29 cellular contexts compared by ENCODE assay signal in the genomic region with DNA sequence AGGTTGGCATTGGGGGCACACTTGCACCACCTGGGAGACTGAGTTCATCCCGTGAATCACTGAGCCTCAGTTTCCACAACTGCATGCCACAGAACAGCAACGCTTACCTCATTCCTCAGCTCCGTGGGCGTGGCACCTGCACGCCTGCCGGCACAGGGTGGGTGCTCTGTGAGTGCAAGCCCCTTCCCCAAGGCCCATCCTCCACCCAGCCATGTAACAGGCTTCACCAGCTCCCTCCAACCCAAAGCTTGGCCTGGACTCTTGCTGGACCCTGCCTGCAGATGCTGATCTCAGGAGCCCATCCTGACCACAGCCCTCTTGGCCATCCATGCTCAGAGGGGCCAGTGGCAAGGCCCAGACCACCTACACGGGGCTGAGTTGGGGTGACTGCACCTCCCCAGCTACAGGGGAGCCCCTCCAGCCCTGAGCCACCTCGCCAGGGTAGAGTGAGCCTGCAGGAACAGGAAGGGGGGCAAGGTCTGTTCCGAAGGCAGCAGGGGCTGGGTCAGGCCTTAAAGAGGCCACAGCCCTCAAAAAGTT. TPM values are rescaled to one million over a fixed set of nuclear protein-coding genes. Genes with fewer than 3 reads are reported as not detected.
"Had no signal": no experiment of that assay in that cellular context is flagged by ENCODE, and none has a peak within 500 bp of the region (broad histone marks: within the 10 kb centered on the region; RNA-seq: fewer than 3 reads in every experiment).

No MANE protein-coding gene starts in this region.

- FAIRE-seq: TTC549 had no signal

- H3K4me2 ChIP-seq: KMS-11, SK-N-SH had no signal

- H3K9ac ChIP-seq: KMS-11, SK-N-SH had no signal

- H3K9me3 ChIP-seq: Peyer's patch, SJSA1, SK-N-SH had no signal

- DNase-seq: activated CD4-positive, alpha-beta T cell treated with anti-CD3 and anti-CD28 coated beads, Interleukin-2, amount 10 ng/mL, durations not matched to agents 24 days and 14 days; activated CD4-positive, alpha-beta T cell treated with anti-CD3 and anti-CD28 coated beads, Interleukin-2, amount 50 U/mL, for 4 hours; activated CD8-positive, alpha-beta T cell treated with anti-CD3 and anti-CD28 coated beads for 36 hours; activated naive CD4-positive, alpha-beta T cell treated with anti-CD3 and anti-CD28 coated beads, Interleukin-2, amount 10 ng/mL, durations not matched to agents 7 days and 5 days; activated naive CD8-positive, alpha-beta T cell treated with anti-CD3 and anti-CD28 coated beads, Interleukin-2, amount 50 U/mL, for 24 hours; activated T-cell treated with anti-CD3 and anti-CD28 coated beads, Interleukin-2, amount 50 U/mL, for 24 hours; MM.1S; MV-4-11; NCI-H1092; NCI-H1436 treated with DMSO at 0.1 percent for 48 hours; NCI-H1694 treated with DMSO at 0.1 percent for 48 hours; NCI-H2029; NCI-H2171; NCI-H510A; NCI-H526; NCI-H748 treated with DMSO at 0.1 percent for 48 hours; NK-92 treated with Interleukin-12 subunit alpha and Interleukin-12 subunit beta, amount 100 ng/mL, for 24 hours; PC-3; RPMI8226; SHP77 treated with DMSO at 0.1 percent for 48 hours; SK-N-SH had no signal

- H3K27ac ChIP-seq: cardiac muscle cell, KMS-11, Peyer's patch, SJSA1 had no signal

- H3K4me3 ChIP-seq: cardiac muscle cell, Peyer's patch, SJSA1 had no signal

- ATAC-seq: activated CD8-positive, alpha-beta T cell treated with anti-CD3 and anti-CD28 coated beads for 36 hours; activated naive CD8-positive, alpha-beta T cell treated with anti-CD3 and anti-CD28 coated beads, Interleukin-2, amount 50 U/mL, for 24 hours; PC-3 had no signal

- H3K27me3 ChIP-seq: cardiac muscle cell, Peyer's patch, SJSA1 had no signal

- H3K36me3 ChIP-seq: cardiac muscle cell, Peyer's patch, SJSA1 had no signal

RNA-seq across cellular contexts. Expression of gene PRLH, which starts 1.8 kb away (rescaled TPM):
- total RNA-seq: activated CD4-positive, alpha-beta T cell treated with anti-CD3 and anti-CD28 coated beads, Interleukin-2, amount 10 ng/mL, durations not matched to agents 24 days and 14 days; activated CD8-positive, alpha-beta T cell treated with anti-CD3 and anti-CD28 coated beads for 36 hours; activated T-helper 2 cell treated with anti-CD3 and anti-CD28 coated beads, Interferon-gamma antibody, Interleukin-2, Interleukin-4, amounts not matched to agents 10 μg/mL and 5 μg/mL and 100 μg/mL, durations not matched to agents 14 hours and 24 hours and 36 hours; aorta; cardiac muscle cell; LHCN-M2; PC-3; Peyer's patch; SJSA1 had no signal
- polyA plus RNA-seq: aorta, cardiac muscle cell, SK-N-SH had no signal
